In genomic region chr1:154641534-154641933, GRCh38 we compare ENCODE assay signal across 8 cellular contexts.
"Had no signal": no experiment of that assay in that cellular context is flagged by ENCODE, and none has a peak within 500 bp of the region (broad histone marks: within the 10 kb centered on the region; RNA-seq: fewer than 3 reads in every experiment).

No MANE protein-coding gene starts in this region.

- H3K4me3 Mint-ChIP-seq: IgD-negative memory B cell had no signal

- H3K27ac ChIP-seq: HL-60, KMS-11 had no signal

- FAIRE-seq: HepG2, HTR-8/SVneo had no signal

- H3K9ac ChIP-seq: KMS-11 had no signal

- H3K27ac Mint-ChIP-seq: IgD-negative memory B cell had no signal

- ATAC-seq: HepG2 had no signal

- H3K4me2 ChIP-seq: KMS-11 had no signal

- DNase-seq: IMR-90, KBM-7, KG1 had no signal

- H3K4me1 Mint-ChIP-seq: IgD-negative memory B cell had no signal
